In the genomic region with DNA sequence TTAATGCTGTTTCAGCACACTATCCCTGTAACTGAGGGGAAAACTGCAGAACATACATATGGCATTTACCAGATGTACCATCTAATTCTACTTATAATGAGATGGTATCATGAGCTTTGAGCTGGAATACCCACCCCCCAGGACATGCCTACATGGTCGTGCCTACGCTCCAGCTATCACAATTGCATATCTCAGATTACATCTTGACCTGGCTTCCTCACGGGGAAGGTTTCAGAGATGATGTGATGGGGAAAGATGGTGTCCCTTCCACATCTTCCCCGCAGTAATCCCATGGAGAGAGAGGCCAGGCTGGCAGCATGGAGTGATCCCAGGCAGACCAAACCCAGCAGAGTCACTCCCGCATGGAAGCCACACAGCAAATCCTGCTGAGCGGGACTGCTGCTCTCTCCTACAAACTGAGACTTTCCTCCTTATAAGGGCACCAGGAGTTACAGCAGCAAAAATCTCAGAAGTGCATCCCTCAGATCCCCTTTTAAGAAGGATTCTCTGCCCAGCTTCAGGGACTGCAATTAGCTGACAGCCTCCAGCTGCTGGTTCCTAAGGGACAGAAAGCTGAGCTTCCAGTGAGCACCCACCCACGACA, we compare ENCODE assay signal across 1 cellular context.
TF ChIP-seq lines count a peak whose summit lies in the region.

No MANE protein-coding gene starts in this region.

TF ChIP-seq in GM23338, 12 proteins besides CTCF, POLR2A, EP300 and RAD21:
- TF ChIP-seq, protein P1, sequence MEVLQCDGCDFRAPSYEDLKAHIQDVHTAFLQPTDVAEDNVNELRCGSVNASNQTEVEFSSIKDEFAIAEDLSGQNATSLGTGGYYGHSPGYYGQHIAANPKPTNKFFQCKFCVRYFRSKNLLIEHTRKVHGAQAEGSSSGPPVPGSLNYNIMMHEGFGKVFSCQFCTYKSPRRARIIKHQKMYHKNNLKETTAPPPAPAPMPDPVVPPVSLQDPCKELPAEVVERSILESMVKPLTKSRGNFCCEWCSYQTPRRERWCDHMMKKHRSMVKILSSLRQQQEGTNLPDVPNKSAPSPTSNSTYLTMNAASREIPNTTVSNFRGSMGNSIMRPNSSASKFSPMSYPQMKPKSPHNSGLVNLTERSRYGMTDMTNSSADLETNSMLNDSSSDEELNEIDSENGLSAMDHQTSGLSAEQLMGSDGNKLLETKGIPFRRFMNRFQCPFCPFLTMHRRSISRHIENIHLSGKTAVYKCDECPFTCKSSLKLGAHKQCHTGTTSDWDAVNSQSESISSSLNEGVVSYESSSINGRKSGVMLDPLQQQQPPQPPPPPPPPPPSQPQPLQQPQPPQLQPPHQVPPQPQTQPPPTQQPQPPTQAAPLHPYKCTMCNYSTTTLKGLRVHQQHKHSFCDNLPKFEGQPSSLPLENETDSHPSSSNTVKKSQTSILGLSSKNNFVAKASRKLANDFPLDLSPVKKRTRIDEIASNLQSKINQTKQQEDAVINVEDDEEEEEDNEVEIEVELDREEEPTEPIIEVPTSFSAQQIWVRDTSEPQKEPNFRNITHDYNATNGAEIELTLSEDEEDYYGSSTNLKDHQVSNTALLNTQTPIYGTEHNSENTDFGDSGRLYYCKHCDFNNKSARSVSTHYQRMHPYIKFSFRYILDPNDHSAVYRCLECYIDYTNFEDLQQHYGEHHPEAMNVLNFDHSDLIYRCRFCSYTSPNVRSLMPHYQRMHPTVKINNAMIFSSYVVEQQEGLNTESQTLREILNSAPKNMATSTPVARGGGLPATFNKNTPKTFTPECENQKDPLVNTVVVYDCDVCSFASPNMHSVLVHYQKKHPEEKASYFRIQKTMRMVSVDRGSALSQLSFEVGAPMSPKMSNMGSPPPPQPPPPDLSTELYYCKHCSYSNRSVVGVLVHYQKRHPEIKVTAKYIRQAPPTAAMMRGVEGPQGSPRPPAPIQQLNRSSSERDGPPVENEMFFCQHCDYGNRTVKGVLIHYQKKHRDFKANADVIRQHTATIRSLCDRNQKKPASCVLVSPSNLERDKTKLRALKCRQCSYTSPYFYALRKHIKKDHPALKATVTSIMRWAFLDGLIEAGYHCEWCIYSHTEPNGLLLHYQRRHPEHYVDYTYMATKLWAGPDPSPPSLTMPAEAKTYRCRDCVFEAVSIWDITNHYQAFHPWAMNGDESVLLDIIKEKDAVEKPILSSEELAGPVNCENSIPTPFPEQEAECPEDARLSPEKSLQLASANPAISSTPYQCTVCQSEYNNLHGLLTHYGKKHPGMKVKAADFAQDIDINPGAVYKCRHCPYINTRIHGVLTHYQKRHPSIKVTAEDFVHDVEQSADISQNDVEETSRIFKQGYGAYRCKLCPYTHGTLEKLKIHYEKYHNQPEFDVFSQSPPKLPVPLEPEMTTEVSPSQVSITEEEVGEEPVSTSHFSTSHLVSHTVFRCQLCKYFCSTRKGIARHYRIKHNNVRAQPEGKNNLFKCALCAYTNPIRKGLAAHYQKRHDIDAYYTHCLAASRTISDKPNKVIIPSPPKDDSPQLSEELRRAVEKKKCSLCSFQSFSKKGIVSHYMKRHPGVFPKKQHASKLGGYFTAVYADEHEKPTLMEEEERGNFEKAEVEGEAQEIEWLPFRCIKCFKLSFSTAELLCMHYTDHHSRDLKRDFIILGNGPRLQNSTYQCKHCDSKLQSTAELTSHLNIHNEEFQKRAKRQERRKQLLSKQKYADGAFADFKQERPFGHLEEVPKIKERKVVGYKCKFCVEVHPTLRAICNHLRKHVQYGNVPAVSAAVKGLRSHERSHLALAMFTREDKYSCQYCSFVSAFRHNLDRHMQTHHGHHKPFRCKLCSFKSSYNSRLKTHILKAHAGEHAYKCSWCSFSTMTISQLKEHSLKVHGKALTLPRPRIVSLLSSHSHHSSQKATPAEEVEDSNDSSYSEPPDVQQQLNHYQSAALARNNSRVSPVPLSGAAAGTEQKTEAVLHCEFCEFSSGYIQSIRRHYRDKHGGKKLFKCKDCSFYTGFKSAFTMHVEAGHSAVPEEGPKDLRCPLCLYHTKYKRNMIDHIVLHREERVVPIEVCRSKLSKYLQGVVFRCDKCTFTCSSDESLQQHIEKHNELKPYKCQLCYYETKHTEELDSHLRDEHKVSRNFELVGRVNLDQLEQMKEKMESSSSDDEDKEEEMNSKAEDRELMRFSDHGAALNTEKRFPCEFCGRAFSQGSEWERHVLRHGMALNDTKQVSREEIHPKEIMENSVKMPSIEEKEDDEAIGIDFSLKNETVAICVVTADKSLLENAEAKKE (CRISPR knock-in tag; IDR thresholded peaks at IDR 0.05), result no peak
- no peak for TF ChIP-seq CREB1 (CRISPR knock-in tag; IDR thresholded peaks at IDR 0.05; ENCODE audit: low read depth)
- TF ChIP-seq, protein P2, sequence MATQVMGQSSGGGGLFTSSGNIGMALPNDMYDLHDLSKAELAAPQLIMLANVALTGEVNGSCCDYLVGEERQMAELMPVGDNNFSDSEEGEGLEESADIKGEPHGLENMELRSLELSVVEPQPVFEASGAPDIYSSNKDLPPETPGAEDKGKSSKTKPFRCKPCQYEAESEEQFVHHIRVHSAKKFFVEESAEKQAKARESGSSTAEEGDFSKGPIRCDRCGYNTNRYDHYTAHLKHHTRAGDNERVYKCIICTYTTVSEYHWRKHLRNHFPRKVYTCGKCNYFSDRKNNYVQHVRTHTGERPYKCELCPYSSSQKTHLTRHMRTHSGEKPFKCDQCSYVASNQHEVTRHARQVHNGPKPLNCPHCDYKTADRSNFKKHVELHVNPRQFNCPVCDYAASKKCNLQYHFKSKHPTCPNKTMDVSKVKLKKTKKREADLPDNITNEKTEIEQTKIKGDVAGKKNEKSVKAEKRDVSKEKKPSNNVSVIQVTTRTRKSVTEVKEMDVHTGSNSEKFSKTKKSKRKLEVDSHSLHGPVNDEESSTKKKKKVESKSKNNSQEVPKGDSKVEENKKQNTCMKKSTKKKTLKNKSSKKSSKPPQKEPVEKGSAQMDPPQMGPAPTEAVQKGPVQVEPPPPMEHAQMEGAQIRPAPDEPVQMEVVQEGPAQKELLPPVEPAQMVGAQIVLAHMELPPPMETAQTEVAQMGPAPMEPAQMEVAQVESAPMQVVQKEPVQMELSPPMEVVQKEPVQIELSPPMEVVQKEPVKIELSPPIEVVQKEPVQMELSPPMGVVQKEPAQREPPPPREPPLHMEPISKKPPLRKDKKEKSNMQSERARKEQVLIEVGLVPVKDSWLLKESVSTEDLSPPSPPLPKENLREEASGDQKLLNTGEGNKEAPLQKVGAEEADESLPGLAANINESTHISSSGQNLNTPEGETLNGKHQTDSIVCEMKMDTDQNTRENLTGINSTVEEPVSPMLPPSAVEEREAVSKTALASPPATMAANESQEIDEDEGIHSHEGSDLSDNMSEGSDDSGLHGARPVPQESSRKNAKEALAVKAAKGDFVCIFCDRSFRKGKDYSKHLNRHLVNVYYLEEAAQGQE (IDR thresholded peaks at IDR 0.05; ENCODE audit: unreplicated experiment), result no peak
- no peak for TF ChIP-seq POLR2AphosphoS5 (IDR thresholded peaks at IDR 0.05; ENCODE audit: low read depth)
- TF ChIP-seq EZH2phosphoT487 (IDR thresholded peaks at IDR 0.05; ENCODE audit: unreplicated experiment), result no peak
- TF ChIP-seq EZH2 (IDR thresholded peaks at IDR 0.05; ENCODE audit: low read depth, unreplicated experiment), result no peak
- TF ChIP-seq ZNF331 (CRISPR knock-in tag; IDR thresholded peaks at IDR 0.05; ENCODE audit: low read depth), result no peak
